Comparison of ENCODE assay signal across 8 cellular contexts in genomic region chr16:67277294-67277998, GRCh38. TPM values are rescaled to one million over a fixed set of nuclear protein-coding genes. Genes with fewer than 3 reads are reported as not detected.
DNase-seq lines count a peak whose midpoint lies in the region; TF ChIP-seq lines count a peak whose summit lies in the region.

No MANE protein-coding gene starts in this region.

- H3K4me1 Mint-ChIP-seq in CD8-positive, alpha-beta memory T cell = peaks cover 8 to 22% (median 16%) of the 10 kb centered on the region in 3 donors
- H3K4me1 Mint-ChIP-seq in nephron = peaks cover 10% of the 10 kb centered on the region

- H3K36me3 Mint-ChIP-seq in CD8-positive, alpha-beta memory T cell = peaks cover 0 to 21% (median 5%) of the 10 kb centered on the region in 3 donors
- no peaks in the 10 kb centered on the region for H3K36me3 Mint-ChIP-seq in nephron (ENCODE audit: low read depth)

- H3K4me3 Mint-ChIP-seq in CD8-positive, alpha-beta memory T cell = peak overlapping the region; percentile 15 to 87 (median 55)
- H3K4me3 Mint-ChIP-seq in nephron = peak overlapping the region; percentile 21 to 66 (median 41)

- CTCF ChIA-PET in CD8-positive, alpha-beta memory T cell (lab: Charles Lee) = interaction anchor here (1.1 to 1.6 kb wide), 3 partner anchors 9 to 139 kb away, joined by 3 to 4 read pairs (median 3); partner anchors contain the start of gene ZDHHC1

- no peaks in the 10 kb centered on the region for H3K9me3 ChIP-seq in CD8-positive, alpha-beta memory T cell (ENCODE audit: low read length)
- no peaks in the 10 kb centered on the region for H3K9me3 ChIP-seq in colonic mucosa

- H3K4me1 ChIP-seq in CD8-positive, alpha-beta memory T cell (ENCODE audit: insufficient read depth, low read length) = peaks cover 17% of the 10 kb centered on the region
- no peaks in the 10 kb centered on the region for H3K4me1 ChIP-seq in colonic mucosa

- H3K4me3 ChIP-seq in CD8-positive, alpha-beta memory T cell (ENCODE audit: low read length) = no peak overlapping the region
- no peak overlapping the region for H3K4me3 ChIP-seq in colonic mucosa

- peak overlapping the region in 5 of 8 donors; percentile 43 to 71 (median 63) for H3K27ac Mint-ChIP-seq in CD8-positive, alpha-beta memory T cell
- peak overlapping the region; percentile 70 to 77 (median 70) for H3K27ac Mint-ChIP-seq in nephron

- TF ChIP-seq CTCF in colonic mucosa (IDR thresholded peaks at IDR 0.05) (no peak), nephron (IDR thresholded peaks at IDR 0.05; ENCODE audit: unreplicated experiment in 3 of 3) (no peak)

- no peaks in the 10 kb centered on the region for H3K27me3 ChIP-seq in CD8-positive, alpha-beta memory T cell (ENCODE audit: insufficient read depth, low read length, poor library complexity, severe bottlenecking)
- no peaks in the 10 kb centered on the region for H3K27me3 ChIP-seq in colonic mucosa

- no peaks in the 10 kb centered on the region for H3K36me3 ChIP-seq in CD8-positive, alpha-beta memory T cell (ENCODE audit: insufficient read depth, low read length)
- H3K36me3 ChIP-seq in colonic mucosa = no peaks in the 10 kb centered on the region

- intact Hi-C loops in colonic mucosa (cut with DNase I) = no loop called here

- POLR2A ChIA-PET in CD8-positive, alpha-beta memory T cell (lab: Charles Lee) = no interaction called here

- peak overlapping the region; percentile 67 for H3K27ac ChIP-seq in CD8-positive, alpha-beta memory T cell (ENCODE audit: low read depth, low read length)
- peak overlapping the region; percentile 48 for H3K27ac ChIP-seq in colonic mucosa

- no peaks in the 10 kb centered on the region for H3K27me3 Mint-ChIP-seq in CD8-positive, alpha-beta memory T cell
- H3K27me3 Mint-ChIP-seq in nephron (ENCODE audit: low read depth) = no peaks in the 10 kb centered on the region

- DNase-seq in CD8-positive, alpha-beta memory T cell = peak in 1 of 5 donors; percentile 8
- peak; percentile 57 for DNase-seq in NCI-H446 treated with DMSO at 0.1 percent for 48 hours (lab: John Stamatoyannopoulos, UW)
- peak; percentile 36 for DNase-seq in colonic mucosa
- DNase-seq in putamen (ENCODE audit: low spot score) = no peak
- no peak for DNase-seq in stimulated activated naive CD4-positive, alpha-beta T cell treated with Interleukin-2 at 50 U/mL for 16 hours (lab: John Stamatoyannopoulos, UW)
- DNase-seq in SIG-M5 treated with dmso at 0.1 percent for 504 hours (lab: John Stamatoyannopoulos, UW; ENCODE audit: unreplicated experiment) = no peak
- DNase-seq in SK-N-DZ (ENCODE audit: low spot score) = no peak

- H3K9ac ChIP-seq in colonic mucosa (ENCODE audit: low read depth in 2 of 2, low read length in 2 of 2) = peak overlapping the region; percentile 16 to 34

- H3K9me3 Mint-ChIP-seq in CD8-positive, alpha-beta memory T cell = no peaks in the 10 kb centered on the region
- no peaks in the 10 kb centered on the region for H3K9me3 Mint-ChIP-seq in nephron

RNA-seq across cellular contexts. Expression of gene PLEKHG4, which starts 1.9 kb away (rescaled TPM):
- 10 to 100 TPM; 25.3 to 29.3 TPM for total RNA-seq in CD8-positive, alpha-beta memory T cell
- polyA plus RNA-seq in CD8-positive, alpha-beta memory T cell = 1.6 TPM
- 10 to 100 TPM; 13.1 to 14.7 TPM for total RNA-seq in colonic mucosa
- polyA plus RNA-seq in SK-N-DZ (2014; cell fraction: cytosol; rRNA removed) = 40.7 and 45.1 TPM in 2 replicates
- polyA plus RNA-seq in SK-N-DZ (2014; cell fraction: nucleus; rRNA removed) = 187 and 192 TPM in 2 replicates

RNA-seq across cellular contexts. Expression of gene SLC9A5, which starts 28.7 kb away (rescaled TPM):
- 1 to 10 TPM; 5.2 TPM for total RNA-seq in CD8-positive, alpha-beta memory T cell
- not detected for polyA plus RNA-seq in CD8-positive, alpha-beta memory T cell
- total RNA-seq in colonic mucosa = 1 to 10 TPM in 1 of 2 donors, under 1 TPM in 1; 0.48 to 2.1 TPM
- polyA plus RNA-seq in SK-N-DZ (2014; cell fraction: cytosol; rRNA removed) = 1.7 TPM in 2 replicates
- polyA plus RNA-seq in SK-N-DZ (2014; cell fraction: nucleus; rRNA removed) = 8.7 and 11.9 TPM in 2 replicates

RNA-seq across cellular contexts. Expression of gene FHOD1, which starts 30.2 kb away (rescaled TPM):
- 100 to 1,000 TPM; 111 to 117 TPM for total RNA-seq in CD8-positive, alpha-beta memory T cell
- polyA plus RNA-seq in CD8-positive, alpha-beta memory T cell = 5.5 TPM
- 10 to 100 TPM; 21.6 to 47.2 TPM for total RNA-seq in colonic mucosa
- 15.7 and 18.3 TPM in 2 replicates for polyA plus RNA-seq in SK-N-DZ (2014; cell fraction: cytosol; rRNA removed)
- polyA plus RNA-seq in SK-N-DZ (2014; cell fraction: nucleus; rRNA removed) = 50.0 and 79.1 TPM in 2 replicates

RNA-seq across cellular contexts. Expression of gene KCTD19, which starts 49.1 kb away (rescaled TPM):
- 1 to 10 TPM in 1 of 2 experiments, under 1 TPM in 1; 0.71 to 1.4 TPM for total RNA-seq in CD8-positive, alpha-beta memory T cell
- polyA plus RNA-seq in CD8-positive, alpha-beta memory T cell = not detected
- under 1 TPM in 1 of 2 donors, not detected in 1; 0.24 TPM for total RNA-seq in colonic mucosa
- polyA plus RNA-seq in SK-N-DZ (2014; cell fraction: cytosol; rRNA removed) = not detected in 2 replicates
- polyA plus RNA-seq in SK-N-DZ (2014; cell fraction: nucleus; rRNA removed) = 0.36 TPM in 1 of 2 replicates, not detected in the other

RNA-seq across cellular contexts. Expression of gene LRRC36, which starts 49.2 kb away (rescaled TPM):
- under 1 TPM; 0.28 to 0.31 TPM for total RNA-seq in CD8-positive, alpha-beta memory T cell
- polyA plus RNA-seq in CD8-positive, alpha-beta memory T cell = not detected
- 1 to 10 TPM in 1 of 2 donors, not detected in 1; 1.1 TPM for total RNA-seq in colonic mucosa
- polyA plus RNA-seq in SK-N-DZ (2014; cell fraction: cytosol; rRNA removed) = not detected in 2 replicates
- not detected in 2 replicates for polyA plus RNA-seq in SK-N-DZ (2014; cell fraction: nucleus; rRNA removed)

Comparison
In these comparisons a context has a peak if more than half of its experiments do, and no peak if none do; other contexts are left out.
1. DNase-seq: peak in NCI-H446 treated with DMSO at 0.1 percent for 48 hours (single experiment) and colonic mucosa (single experiment); none in putamen (single experiment), stimulated activated naive CD4-positive, alpha-beta T cell treated with Interleukin-2 at 50 U/mL for 16 hours (single experiment), SIG-M5 treated with dmso at 0.1 percent for 504 hours (single experiment) and SK-N-DZ (single experiment).